Comparison of ENCODE assay signal across 17 cellular contexts in the genomic region with DNA sequence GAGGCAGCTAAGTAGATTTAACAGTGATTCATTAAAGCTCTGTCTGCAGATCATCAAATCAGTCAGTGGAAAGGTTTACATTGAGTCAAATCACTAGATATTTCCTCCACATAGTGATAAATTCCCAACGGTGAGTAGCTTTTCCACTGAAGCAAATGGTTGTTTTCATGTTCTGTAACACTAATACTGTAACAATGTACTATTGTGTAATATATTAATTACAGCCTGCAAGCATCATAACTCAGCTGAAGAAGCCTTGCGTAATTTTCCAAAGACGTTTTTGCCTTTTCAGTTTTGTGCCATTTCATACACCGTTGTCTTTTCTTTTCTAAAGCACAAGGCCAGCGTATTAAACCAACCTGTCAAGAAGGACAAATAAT. TPM values are rescaled to one million over a fixed set of nuclear protein-coding genes. Genes with fewer than 3 reads are reported as not detected.
DNase-seq lines count a peak whose midpoint lies in the region; ATAC-seq, FAIRE-seq and TF ChIP-seq lines count a peak whose summit lies in the region.
"Had no signal": no experiment of that assay in that cellular context is flagged by ENCODE, and none has a peak within 500 bp of the region (broad histone marks: within the 10 kb centered on the region; RNA-seq: fewer than 3 reads in every experiment).

No MANE protein-coding gene starts in this region.

- peak overlapping the region; percentile 28; the same call in 1 of the 2 replicates for H3K4me2 ChIP-seq in IMR-90 (ENCODE audit: low read depth, low read length)
- H3K4me2 ChIP-seq: BLaER1 treated with 17β-estradiol and CSF1 and Interleukin-3, amounts not matched to agents 10 nM and 100 nM had no signal

- no peak overlapping the region for H2BK5ac ChIP-seq in IMR-90 (ENCODE audit: low read depth, low read length, poor library complexity, severe bottlenecking)

- H3K9me3 ChIP-seq in IMR-90 (ENCODE audit: control insufficient read depth, insufficient read depth, low read length), result no peaks in the 10 kb centered on the region
- no peaks in the 10 kb centered on the region for H3K9me3 ChIP-seq in aorta (ENCODE audit: control insufficient read depth, low read length)
- H3K9me3 ChIP-seq: BLaER1 treated with 17β-estradiol and CSF1 and Interleukin-3, amounts not matched to agents 10 nM and 100 nM; vagina had no signal

- H3K9me3 Mint-ChIP-seq in MCF 10A (ENCODE audit: unreplicated experiment), result no peaks in the 10 kb centered on the region
- H3K9me3 Mint-ChIP-seq: activated T-cell treated with anti-CD3 and anti-CD28 coated beads, Interleukin-2, amount 50 U/mL, for 24 hours had no signal

- no peak overlapping the region for H2AK5ac ChIP-seq in IMR-90 (ENCODE audit: low read depth, low read length)

- H3K9me1 ChIP-seq in IMR-90 (ENCODE audit: insufficient read depth, low read length), result no peaks in the 10 kb centered on the region

- no peak for TF ChIP-seq POLR2A in IMR-90 (IDR thresholded peaks at IDR 0.05; ENCODE audit: low read depth, low read length)
- TF ChIP-seq POLR2A in GM12892 (IDR thresholded peaks at IDR 0.05; ENCODE audit: low read depth, low read length), result no peak

- dilution Hi-C loops in IMR-90 (cut with HindIII; ENCODE audit: low sequenced_read_pairs, unreplicated experiment), result no loop called here

- no peak for TF ChIP-seq CTCF in IMR-90 (conservative IDR thresholded peaks at IDR 0.05; ENCODE audit: low read depth, low read length)
- no peak for TF ChIP-seq CTCF in MCF 10A (IDR thresholded peaks at IDR 0.05; ENCODE audit: unreplicated experiment)

- no CpG with 5 or more reads among the region's 5 CpGs for WGBS in IMR-90 (ENCODE audit: extremely low coverage in 2 of 2, insufficient read length in 1 of 2), 2 experiments
- WGBS in aorta, 2 donors, result 36 to 41% methylated on average over 5 of the region's 5 CpGs

- peaks cover 1% of the 10 kb centered on the region for H3K27me3 Mint-ChIP-seq in MCF 10A (ENCODE audit: insufficient read depth, unreplicated experiment)
- H3K27me3 Mint-ChIP-seq: activated T-cell treated with anti-CD3 and anti-CD28 coated beads, Interleukin-2, amount 50 U/mL, for 24 hours had no signal

- no peak overlapping the region for H4K5ac ChIP-seq in IMR-90 (ENCODE audit: low read depth, low read length)

- FAIRE-seq in GM12892 (lab: Jason Lieb, UNC), result no peak
- FAIRE-seq: GM18507 had no signal

- ATAC-seq in IMR-90 (ENCODE audit: low read depth) (peak; percentile 78), aorta (ENCODE audit: low FRiP score) (no peak), HG03432 (IDR thresholded peaks at IDR 0.05; ENCODE audit: unreplicated experiment) (no peak)
- ATAC-seq: activated CD4-positive, CD25-positive, alpha-beta regulatory T cell treated with anti-CD3 and anti-CD28 coated beads, Interleukin-2, amount 50 U/mL, for 24 hours had no signal

- H3K4me3 Mint-ChIP-seq in MCF 10A (ENCODE audit: unreplicated experiment), result no peak overlapping the region
- H3K4me3 Mint-ChIP-seq: activated T-cell treated with anti-CD3 and anti-CD28 coated beads, Interleukin-2, amount 50 U/mL, for 24 hours had no signal

- no peak overlapping the region for H3K56ac ChIP-seq in IMR-90 (ENCODE audit: extremely low read depth, insufficient read depth, low read length)

- peaks cover 2% of the 10 kb centered on the region; the same call in 1 of the 2 replicates for H4K20me1 ChIP-seq in IMR-90 (ENCODE audit: insufficient read depth, low read length)

- H3K14ac ChIP-seq in IMR-90 (replicated peaks; ENCODE audit: low read depth, low read length), result no peak overlapping the region

- H4K91ac ChIP-seq in IMR-90 (ENCODE audit: insufficient read depth, low read depth, low read length), result no peak overlapping the region

- H2BK20ac ChIP-seq in IMR-90 (ENCODE audit: low read depth, low read length), result no peak overlapping the region

- H3K18ac ChIP-seq in IMR-90 (ENCODE audit: low read depth, low read length), result no peak overlapping the region

- TF ChIP-seq RAD21 in IMR-90 (IDR thresholded peaks at IDR 0.05; ENCODE audit: low read length), result no peak

- H3K36me3 Mint-ChIP-seq in MCF 10A (ENCODE audit: insufficient read depth, unreplicated experiment), result no peaks in the 10 kb centered on the region

- DNase-seq in AG08395 (ENCODE audit: low spot score) (peak; percentile 61), IMR-90 (peak; percentile 61), MCF 10A (ENCODE audit: unreplicated experiment) (peak; percentile 70), kidney glomerular epithelial cell (lab: John Stamatoyannopoulos, UW) (peak; percentile 72), aorta (no peak), GM12892 (ENCODE audit: insufficient read length) (no peak), ecto neural progenitor cell (ENCODE audit: low spot score) (no peak)
- DNase-seq: activated T-cell treated with anti-CD3 and anti-CD28 coated beads, Interleukin-2, amount 50 U/mL, for 24 hours; amniotic stem cell; NCI-H146; NCI-H774 had no signal

- H3K4me1 ChIP-seq in IMR-90 (ENCODE audit: control insufficient read depth, insufficient read depth, low read length) (peaks cover 13% of the 10 kb centered on the region), aorta (ENCODE audit: control insufficient read depth in 1 of 2, insufficient read depth in 2 of 2, low read length in 2 of 2) (no peaks in the 10 kb centered on the region)
- H3K4me1 ChIP-seq: BLaER1 treated with 17β-estradiol and CSF1 and Interleukin-3, amounts not matched to agents 10 nM and 100 nM had no signal

- H3K36me3 ChIP-seq in IMR-90 (ENCODE audit: control insufficient read depth, insufficient read depth, low read length) (no peaks in the 10 kb centered on the region), aorta (ENCODE audit: control insufficient read depth in 1 of 2, insufficient read depth in 2 of 2, low read length in 1 of 2) (no peaks in the 10 kb centered on the region)
- H3K36me3 ChIP-seq: BLaER1 treated with 17β-estradiol and CSF1 and Interleukin-3, amounts not matched to agents 10 nM and 100 nM; vagina had no signal

- intact Hi-C loops in IMR-90 (cut with micrococcal nuclease), result no loop called here
- intact Hi-C loops in MCF 10A (cut with micrococcal nuclease), result no loop called here
- intact Hi-C loops in aorta (cut with DNase I), result no loop called here

- no peak overlapping the region for H2BK15ac ChIP-seq in IMR-90 (ENCODE audit: low read depth, low read length)

- peaks cover 21% of the 10 kb centered on the region for H3K4me1 Mint-ChIP-seq in MCF 10A (ENCODE audit: insufficient read depth, unreplicated experiment)

- no peak overlapping the region for H3K4me3 ChIP-seq in IMR-90 (ENCODE audit: insufficient read depth, low read depth, low read length)
- H3K4me3 ChIP-seq in aorta (ENCODE audit: low read length in 2 of 2), result no peak overlapping the region
- H3K4me3 ChIP-seq: BLaER1 treated with 17β-estradiol and CSF1 and Interleukin-3, amounts not matched to agents 10 nM and 100 nM; lung; vagina had no signal

- no peak overlapping the region for H3K27ac Mint-ChIP-seq in MCF 10A (ENCODE audit: low read depth, unreplicated experiment)
- H3K27ac Mint-ChIP-seq: activated T-cell treated with anti-CD3 and anti-CD28 coated beads, Interleukin-2, amount 50 U/mL, for 24 hours had no signal

- H3K79me1 ChIP-seq in IMR-90 (ENCODE audit: low read depth in 1 of 2, low read length in 2 of 2), result no peaks in the 10 kb centered on the region

- H2AFZ ChIP-seq in IMR-90 (replicated peaks; ENCODE audit: low read length, poor library complexity), result no peak overlapping the region

- H4K8ac ChIP-seq in IMR-90 (ENCODE audit: low read depth in 2 of 2, low read length in 2 of 2), result no peak overlapping the region

- no peak overlapping the region for H3K4ac ChIP-seq in IMR-90 (ENCODE audit: low read depth, low read length)

- BruUV-seq in IMR-90 (replicated peaks; lab: Mats Ljungman, UMichigan) (no TSS peak), MCF 10A (replicated peaks; lab: Mats Ljungman, UMichigan) (no TSS peak)

- H3K27me3 ChIP-seq in IMR-90 (ENCODE audit: control insufficient read depth, insufficient read depth, low read length) (no peaks in the 10 kb centered on the region; the same call in 1 of the 2 replicates), aorta (ENCODE audit: control insufficient read depth in 1 of 2, insufficient read depth in 2 of 2, low read length in 1 of 2) (no peaks in the 10 kb centered on the region)
- H3K27me3 ChIP-seq: vagina had no signal

- POLR2A ChIA-PET in IMR-90 (lab: Charles Lee; ENCODE audit: unreplicated experiment), result interaction anchor here (0.6 kb wide), 1 partner anchor 870 kb away, joined by 5 read pairs; a partner anchor contains a TSS
- POLR2A ChIA-PET in MCF 10A (lab: Yijun Ruan, JAX), result interaction anchor here (0.9 to 1.1 kb wide), 4 partner anchors 15 to 199 kb away, joined by 3 read pairs; no protein-coding TSS in a partner anchor

- no peak overlapping the region for H2AK9ac ChIP-seq in IMR-90 (replicated peaks; ENCODE audit: low read depth, low read length, poor library complexity)

- H2BK120ac ChIP-seq in IMR-90 (ENCODE audit: low read depth, low read length), result no peak overlapping the region

- CTCF ChIA-PET in IMR-90 (lab: Yijun Ruan, JAX) (interaction anchor here (0.5 kb wide), 2 partner anchors 19 to 28 kb away, joined by 3 read pairs; no protein-coding TSS in a partner anchor), MCF 10A (lab: Yijun Ruan, JAX) (no interaction called here)

- no peak overlapping the region for H3K9ac ChIP-seq in IMR-90 (ENCODE audit: low read depth, low read length)
- H3K9ac ChIP-seq: BLaER1 treated with 17β-estradiol and CSF1 and Interleukin-3, amounts not matched to agents 10 nM and 100 nM had no signal

- H3K27ac ChIP-seq in IMR-90 (ENCODE audit: insufficient read depth, low read length) (no peak overlapping the region), aorta (ENCODE audit: low read depth in 1 of 2, low read length in 2 of 2) (no peak overlapping the region)
- H3K27ac ChIP-seq: BLaER1 treated with 17β-estradiol and CSF1 and Interleukin-3, amounts not matched to agents 10 nM and 100 nM; vagina had no signal

- no peak overlapping the region for H3K23ac ChIP-seq in IMR-90 (ENCODE audit: low read depth, low read length)

- in situ Hi-C loops in IMR-90 (cut with MboI; ENCODE audit: low sequenced_read_pairs), result no loop called here

TF ChIP-seq in IMR-90, 13 proteins besides CTCF, POLR2A, EP300 and RAD21:
- no peak for TF ChIP-seq SMC3 (IDR thresholded peaks at IDR 0.05; ENCODE audit: low read depth, low read length)
- peak; percentile 96 for TF ChIP-seq CEBPB (IDR thresholded peaks at IDR 0.05; ENCODE audit: low read depth, low read length)
- 0 out of 2 replicates have a peak, but pooled peaks have one; percentile 7 for TF ChIP-seq FOS (IDR thresholded peaks at IDR 0.05; ENCODE audit: low read depth, low read length)

RNA-seq across cellular contexts. Expression of a gene that starts 16.9 kb away (rescaled TPM):
- total RNA-seq in IMR-90 (2012; rRNA removed) (0.56 and 0.90 TPM in 2 replicates), MCF 10A (2022) (not detected in 2 replicates), aorta (10 to 100 TPM in 1 of 2 donors, 1 to 10 TPM in 1; 3.8 to 11.8 TPM)
- polyA plus RNA-seq in IMR-90 (2012; rRNA removed) (0.89 and 1.1 TPM in 2 replicates), aorta (10 to 100 TPM in 1 of 2 donors, 1 to 10 TPM in 1; 2.6 to 16.2 TPM)
- polyA plus RNA-seq in IMR-90 (2012; cell fraction: cytosol; rRNA removed), result 0.63 and 1.4 TPM in 2 replicates
- polyA plus RNA-seq in IMR-90 (2012; cell fraction: nucleus; rRNA removed; ENCODE audit: low replicate concordance), result 0.84 and 1.3 TPM in 2 replicates
- 1.5 TPM for polyA plus RNA-seq in GM12892 (2012; ENCODE audit: missing spikeins)

Comparison
In these comparisons a context has a peak if more than half of its experiments do, and no peak if none do; other contexts are left out.
1. DNase-seq: peak in AG08395 (single experiment), IMR-90 (single experiment), MCF 10A (single experiment) and kidney glomerular epithelial cell (single experiment); none in aorta (0 of 2), GM12892 (single experiment) and ecto neural progenitor cell (single experiment).